ENCODE assay signal across 8 cellular contexts in the genomic region with DNA sequence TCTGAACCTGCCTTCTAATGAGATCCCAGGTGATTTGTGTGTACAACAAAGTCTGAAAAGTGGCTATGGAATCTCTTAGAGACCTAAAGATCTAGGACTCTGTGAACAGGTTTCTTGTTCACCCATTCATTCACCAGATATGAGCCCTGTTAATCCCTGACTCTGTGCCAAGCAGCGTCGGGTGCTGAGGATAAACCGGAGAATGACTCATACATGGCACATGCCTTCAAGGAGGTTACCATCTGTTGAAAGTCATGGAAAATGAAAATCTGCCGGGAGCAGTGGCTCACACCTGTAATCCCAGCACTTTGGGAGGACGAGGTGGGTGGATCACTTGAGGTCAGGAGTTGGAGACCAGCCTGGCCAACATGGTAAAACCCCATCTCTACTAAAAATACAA.
A peak's percentile ranks its signal among the peaks of the same experiment; 100 is the strongest.
DNase-seq lines count a peak whose midpoint lies in the region; TF ChIP-seq lines count a peak whose summit lies in the region.
"Not testable (repeated sequence)": the region's sequence is repeated elsewhere in the genome, so short reads cannot be mapped to it uniquely, and the experiment has no call there.

No MANE protein-coding gene starts in this region.

- not testable (repeated sequence) for H3K4me3 ChIP-seq in fibroblast of pulmonary artery (replicated peaks; ENCODE audit: low read depth, low read length)

- DNase-seq in AG08395 (ENCODE audit: low spot score) (peak; percentile 35), GM04504 (ENCODE audit: low read depth) (peak; percentile 10), HS-5 (ENCODE audit: low read depth) (peak; percentile 70), NCI-H446 treated with DMSO at 0.1 percent for 48 hours (lab: John Stamatoyannopoulos, UW) (peak; percentile 10), RWPE1 (ENCODE audit: low spot score) (peak; percentile 81), astrocyte of the hippocampus (ENCODE audit: low read depth, low spot score) (peak; percentile 7), fibroblast of pulmonary artery (ENCODE audit: low read depth) (peak; percentile 27), myocyte (ENCODE audit: low read depth) (peak; percentile 51)

- CTCF ChIA-PET in RWPE1 (lab: Yijun Ruan, JAX) = not testable (repeated sequence)

- not testable (repeated sequence) for TF ChIP-seq CTCF in RWPE1 (conservative IDR thresholded peaks at IDR 0.05; ENCODE audit: low read depth); fibroblast of pulmonary artery (IDR thresholded peaks at IDR 0.05; ENCODE audit: low read length, missing control alignments)

- POLR2A ChIA-PET in RWPE1 (lab: Yijun Ruan, JAX; ENCODE audit: low non-redundant PET) = not testable (repeated sequence)

- H3K27ac ChIP-seq in RWPE1 = not testable (repeated sequence)

Comparison
In these comparisons a context has a peak if more than half of its experiments do, and no peak if none do; other contexts are left out.
1. DNase-seq: peak in every context shown above with its lines; median percentile 81 in RWPE1; 70 in HS-5; 51 in myocyte; 35 in AG08395; 27 in fibroblast of pulmonary artery; 10 in GM04504; 10 in NCI-H446 treated with DMSO at 0.1 percent for 48 hours; 7 in astrocyte of the hippocampus.